In genomic region chr12:49633703-49634311, GRCh38 we compare ENCODE assay signal across 14 cellular contexts.
"Had no signal": no experiment of that assay in that cellular context is flagged by ENCODE, and none has a peak within 500 bp of the region (broad histone marks: within the 10 kb centered on the region; RNA-seq: fewer than 3 reads in every experiment).

No MANE protein-coding gene starts in this region.

- H3K9me3 ChIP-seq: esophagus squamous epithelium, left ventricle myocardium inferior, pancreas, stomach had no signal

- H3K27ac Mint-ChIP-seq: activated CD4-positive, alpha-beta T cell treated with anti-CD3 and anti-CD28 coated beads for 36 hours; activated naive CD4-positive, alpha-beta T cell treated with anti-CD3 and anti-CD28 coated beads, Interleukin-2, amount 50 U/mL, for 24 hours had no signal

- H3K27me3 ChIP-seq: brain microvascular endothelial cell, dorsolateral prefrontal cortex, esophagus squamous epithelium, pancreas, stomach had no signal

- H3K36me3 Mint-ChIP-seq: activated naive CD4-positive, alpha-beta T cell treated with anti-CD3 and anti-CD28 coated beads, Interleukin-2, amount 50 U/mL, for 24 hours had no signal

- H3K4me1 ChIP-seq: pancreas had no signal

- DNase-seq: activated CD4-positive, alpha-beta T cell treated with anti-CD3 and anti-CD28 coated beads for 36 hours; activated T-cell treated with anti-CD3 and anti-CD28 coated beads, Interleukin-2, amount 50 U/mL, for 1 hour; brain microvascular endothelial cell; dorsolateral prefrontal cortex; esophagus squamous epithelium; foreskin fibroblast; left ventricle myocardium inferior; mesendoderm; pancreas; stimulated activated CD4-positive, alpha-beta T cell treated with anti-CD3 and anti-CD28 coated beads, Interleukin-12 subunit alpha, Interleukin-12 subunit beta, amount 100 ng/mL, for 4 hours; stomach had no signal

- H3K4me3 Mint-ChIP-seq: activated CD4-positive, alpha-beta T cell treated with anti-CD3 and anti-CD28 coated beads for 36 hours; activated naive CD4-positive, alpha-beta T cell treated with anti-CD3 and anti-CD28 coated beads, Interleukin-2, amount 50 U/mL, for 24 hours; neural crest cell had no signal

- H3K27ac ChIP-seq: brain microvascular endothelial cell, esophagus squamous epithelium, left ventricle myocardium inferior, pancreas, stomach, VCaP had no signal

- H3K27me3 Mint-ChIP-seq: activated CD4-positive, alpha-beta T cell treated with anti-CD3 and anti-CD28 coated beads for 36 hours; activated naive CD4-positive, alpha-beta T cell treated with anti-CD3 and anti-CD28 coated beads, Interleukin-2, amount 50 U/mL, for 24 hours had no signal

- H3K4me3 ChIP-seq: dorsolateral prefrontal cortex, esophagus squamous epithelium, left ventricle myocardium inferior, pancreas, stomach had no signal

- H3K36me3 ChIP-seq: brain microvascular endothelial cell had no signal

- ATAC-seq: activated CD4-positive, alpha-beta T cell treated with anti-CD3 and anti-CD28 coated beads for 36 hours; pancreas had no signal

- H3K9me3 Mint-ChIP-seq: activated naive CD4-positive, alpha-beta T cell treated with anti-CD3 and anti-CD28 coated beads, Interleukin-2, amount 50 U/mL, for 24 hours; neural crest cell had no signal
